9 cellular contexts compared by ENCODE assay signal in the genomic region with DNA sequence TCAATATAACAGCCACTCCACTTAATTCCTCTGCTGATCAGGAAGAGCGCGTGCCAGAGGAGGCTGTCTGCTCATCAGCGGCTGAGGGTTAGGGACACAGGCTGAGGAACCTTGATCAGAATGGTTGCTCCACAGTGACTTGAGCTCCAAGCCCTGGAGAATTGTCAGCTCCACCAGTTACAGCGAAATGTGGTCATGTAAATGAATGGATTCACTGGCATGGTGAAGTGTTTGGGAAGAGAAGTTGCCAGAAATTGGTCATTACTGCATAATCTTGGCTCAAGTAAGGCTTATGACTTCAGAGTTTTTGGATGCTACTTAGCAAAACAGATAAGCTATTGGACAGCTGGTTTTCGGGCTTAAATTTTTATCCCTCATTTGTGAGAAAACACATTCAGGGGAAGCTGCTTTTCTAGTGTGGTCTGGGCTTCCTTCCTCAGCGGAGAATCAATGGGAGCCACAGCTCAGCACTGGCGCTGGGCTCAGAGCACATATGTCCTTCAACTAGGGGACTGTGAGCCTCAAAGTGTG.
DNase-seq lines count a peak whose midpoint lies in the region; ATAC-seq and TF ChIP-seq lines count a peak whose summit lies in the region.
"Had no signal": no experiment of that assay in that cellular context is flagged by ENCODE, and none has a peak within 500 bp of the region (broad histone marks: within the 10 kb centered on the region; RNA-seq: fewer than 3 reads in every experiment).

No MANE protein-coding gene starts in this region.

- peaks cover under 1 to 38% of the 10 kb centered on the region in 2 donors for H3K36me3 ChIP-seq in neuronal stem cell (replicated peaks in 1 of 2; ENCODE audit: control insufficient read depth in 2 of 2, insufficient read depth in 2 of 2, low read length in 2 of 2)

- H2BK5ac ChIP-seq in neuronal stem cell (ENCODE audit: low read length), result no peak overlapping the region

- no peak overlapping the region for H2AFZ ChIP-seq in neuronal stem cell (ENCODE audit: low read length)

- no peak overlapping the region for H3K4me2 ChIP-seq in neuronal stem cell (ENCODE audit: insufficient read depth, low read length, poor library complexity, severe bottlenecking)

- H3K27ac ChIP-seq in neuronal stem cell (replicated peaks; ENCODE audit: low read length), result peak overlapping the region; percentile 13

- H3K79me1 ChIP-seq in neuronal stem cell (ENCODE audit: low read depth, low read length), result no peaks in the 10 kb centered on the region

- peak overlapping the region; percentile 21 for H3K9ac ChIP-seq in neuronal stem cell (ENCODE audit: low read depth, low read length, poor library complexity)

- no peak overlapping the region for H3K23ac ChIP-seq in neuronal stem cell (ENCODE audit: low read depth, low read length, poor library complexity)

- no CpG with 5 or more reads among the region's 7 CpGs for WGBS in neuronal stem cell (ENCODE audit: extremely low coverage in 2 of 2, insufficient read length in 2 of 2, insufficient replicate concordance in 1 of 2), 2 donors

- no peak for TF ChIP-seq CTCF in fibroblast of mammary gland (conservative IDR thresholded peaks at IDR 0.05; ENCODE audit: control insufficient read depth, insufficient read depth, low read depth, low read length)

- H3K18ac ChIP-seq in neuronal stem cell (ENCODE audit: low read length), result no peak overlapping the region

- H4K91ac ChIP-seq in neuronal stem cell (ENCODE audit: low read depth, low read length, poor library complexity), result no peak overlapping the region

- H3K4me1 ChIP-seq in neuronal stem cell (ENCODE audit: control insufficient read depth in 2 of 2, insufficient read depth in 1 of 2, low read depth in 1 of 2, low read length in 2 of 2), result peaks cover 4 to 24% of the 10 kb centered on the region in 2 donors

- H3K4ac ChIP-seq in neuronal stem cell (ENCODE audit: low read length), result no peak overlapping the region

- H3K4me3 ChIP-seq in fibroblast of mammary gland (ENCODE audit: control insufficient read depth, low read depth, low read length) (no peak overlapping the region), neuronal stem cell (ENCODE audit: low read length in 2 of 2) (no peak overlapping the region)

- no peak overlapping the region for H4K8ac ChIP-seq in neuronal stem cell (ENCODE audit: low read depth, low read length)

- H3K9me3 ChIP-seq in neuronal stem cell (replicated peaks in 1 of 2; ENCODE audit: control insufficient read depth in 2 of 2, insufficient read depth in 1 of 2, low read depth in 1 of 2, low read length in 2 of 2), result no peaks in the 10 kb centered on the region

- no peaks in the 10 kb centered on the region for H3K27me3 ChIP-seq in neuronal stem cell (ENCODE audit: control insufficient read depth in 3 of 3, insufficient read depth in 3 of 3, low read depth in 1 of 3, low read length in 3 of 3)

- ATAC-seq in HG02870 (IDR thresholded peaks at IDR 0.05; ENCODE audit: unreplicated experiment), result no peak

- H2BK12ac ChIP-seq in neuronal stem cell (ENCODE audit: low read length), result no peak overlapping the region

- no peak overlapping the region for H3K14ac ChIP-seq in neuronal stem cell (ENCODE audit: low read length)

- peak; percentile 92 for DNase-seq in AG08395 (ENCODE audit: low spot score)
- DNase-seq in NCI-H446 treated with DMSO at 0.1 percent for 48 hours (lab: John Stamatoyannopoulos, UW), result peak; percentile 96
- DNase-seq in fibroblast of mammary gland (ENCODE audit: low read depth), result peak; percentile 92
- no peak for DNase-seq in neuronal stem cell (ENCODE audit: low spot score)
- no peak for DNase-seq in LoVo (ENCODE audit: low spot score)
- no peak for DNase-seq in putamen (ENCODE audit: low spot score)
- no peak for DNase-seq in cortex of kidney (lab: John Stamatoyannopoulos, UW)
- DNase-seq: effector memory CD4-positive, alpha-beta T cell had no signal

- H2BK120ac ChIP-seq in neuronal stem cell (ENCODE audit: low read depth, low read length), result no peak overlapping the region

- H2BK15ac ChIP-seq in neuronal stem cell (ENCODE audit: low read length), result no peak overlapping the region

- H2AK5ac ChIP-seq in neuronal stem cell (ENCODE audit: low read depth, low read length), result no peak overlapping the region

Comparison
In these comparisons a context has a peak if more than half of its experiments do, and no peak if none do; other contexts are left out.
1. DNase-seq: peak in AG08395 (single experiment), NCI-H446 treated with DMSO at 0.1 percent for 48 hours (single experiment) and fibroblast of mammary gland (single experiment); none in neuronal stem cell (single experiment), LoVo (single experiment), putamen (single experiment) and cortex of kidney (single experiment).